ENCODE assay signal across 12 cellular contexts in genomic region chr5:103021310-103021709, GRCh38.
DNase-seq lines count a peak whose midpoint lies in the region; ATAC-seq and TF ChIP-seq lines count a peak whose summit lies in the region.
"Had no signal": no experiment of that assay in that cellular context is flagged by ENCODE, and none has a peak within 500 bp of the region (broad histone marks: within the 10 kb centered on the region; RNA-seq: fewer than 3 reads in every experiment).

No MANE protein-coding gene starts in this region.

- peaks cover 0 to 35% (median 2%) of the 10 kb centered on the region in 4 donors for H3K36me3 ChIP-seq in upper lobe of left lung
- H3K36me3 ChIP-seq: Peyer's patch had no signal

- DNase-seq in ACHN = peak; percentile 66
- peak; percentile 64 for DNase-seq in NOMO-1 treated with dmso at 0.1 percent for 144 hours (lab: John Stamatoyannopoulos, UW; ENCODE audit: unreplicated experiment)
- DNase-seq in HuH-7 (ENCODE audit: low spot score) = no peak
- no peak for DNase-seq in upper lobe of left lung
- no peak for DNase-seq in C1 segment of cervical spinal cord (lab: John Stamatoyannopoulos, UW)
- DNase-seq in NCI-H510A (lab: John Stamatoyannopoulos, UW) = no peak
- DNase-seq: activated CD8-positive, alpha-beta T cell treated with anti-CD3 and anti-CD28 coated beads, Interleukin-2, amount 10 ng/mL, durations not matched to agents 7 days and 5 days; KG1; occipital lobe; Peyer's patch had no signal

- H3K9me3 ChIP-seq in upper lobe of left lung = no peaks in the 10 kb centered on the region
- H3K9me3 ChIP-seq: Peyer's patch had no signal

- in situ Hi-C loops in ACHN (cut with HindIII; ENCODE audit: low pct_ligation_motif_present, low pct_unique_long_range_greater_than_20kb, low sequenced_read_pairs) = no loop called here

- 55 to 58% methylated on average over 2 of the region's 2 CpGs for WGBS in upper lobe of left lung, 2 donors

- no peak for TF ChIP-seq EP300 in upper lobe of left lung (IDR thresholded peaks at IDR 0.05)

- no peaks in the 10 kb centered on the region for H3K27me3 ChIP-seq in upper lobe of left lung
- H3K27me3 ChIP-seq: Peyer's patch had no signal

- TF ChIP-seq POLR2A in upper lobe of left lung (IDR thresholded peaks at IDR 0.05) = no peak

- TF ChIP-seq CTCF in upper lobe of left lung (IDR thresholded peaks at IDR 0.05) = no peak

- H3K4me3 ChIP-seq in upper lobe of left lung = no peak overlapping the region
- H3K4me3 ChIP-seq: Peyer's patch had no signal

- no peaks in the 10 kb centered on the region for H3K4me1 ChIP-seq in upper lobe of left lung
- H3K4me1 ChIP-seq: Peyer's patch had no signal

- no peak overlapping the region for H3K27ac ChIP-seq in upper lobe of left lung
- H3K27ac ChIP-seq: Peyer's patch had no signal

- ATAC-seq in GM19397 (IDR thresholded peaks at IDR 0.05; ENCODE audit: unreplicated experiment) = peak; percentile 96
- peak; percentile 71 for ATAC-seq in HG03060 (IDR thresholded peaks at IDR 0.05; ENCODE audit: low read depth, unreplicated experiment)
- no peak for ATAC-seq in upper lobe of left lung (ENCODE audit: low FRiP score in 2 of 2)
- ATAC-seq: activated CD8-positive, alpha-beta T cell treated with anti-CD3 and anti-CD28 coated beads, Interleukin-2, amount 10 ng/mL, durations not matched to agents 7 days and 5 days had no signal

Comparison
In these comparisons a context has a peak if more than half of its experiments do, and no peak if none do; other contexts are left out.
1. DNase-seq: peak in ACHN (single experiment) and NOMO-1 treated with dmso at 0.1 percent for 144 hours (single experiment); none in HuH-7 (single experiment), upper lobe of left lung (0 of 2), C1 segment of cervical spinal cord (0 of 14) and NCI-H510A (single experiment).
2. ATAC-seq: peak in GM19397 (single experiment) and HG03060 (single experiment); none in upper lobe of left lung (0 of 2).